Comparison of ENCODE assay signal across 16 cellular contexts in genomic region chr3:37147676-37148075, GRCh38.
"Had no signal": no experiment of that assay in that cellular context is flagged by ENCODE, and none has a peak within 500 bp of the region (broad histone marks: within the 10 kb centered on the region; RNA-seq: fewer than 3 reads in every experiment).

No MANE protein-coding gene starts in this region.

- H3K4me3 ChIP-seq: dorsolateral prefrontal cortex, uterus had no signal

- ATAC-seq: esophagus mucosa, left colon, natural killer cell had no signal

- DNase-seq: activated CD4-positive, alpha-beta memory T cell treated with anti-CD3 and anti-CD28 coated beads, Interleukin-2, amount 10 ng/mL, durations not matched to agents 7 days and 5 days; activated gamma-delta T cell; activated T-cell treated with anti-CD3 and anti-CD28 coated beads, Interleukin-2, amount 50 U/mL, for 48 hours; brain microvascular endothelial cell; cerebellar nuclear complex; dorsolateral prefrontal cortex; left colon; natural killer cell; occipital lobe; stimulated activated CD4-positive, alpha-beta T cell treated with anti-CD3 and anti-CD28 coated beads, Interleukin-4, amount 100 ng/mL, for 1 hour; stimulated activated CD8-positive, alpha-beta memory T cell treated with anti-CD3 and anti-CD28 coated beads, Interleukin-4, amount 100 ng/mL, for 48 hours; T-helper 2 cell; uterus had no signal

- H3K36me3 ChIP-seq: uterus had no signal

- H3K9me3 ChIP-seq: uterus had no signal

- H3K9me3 Mint-ChIP-seq: activated CD4-positive, alpha-beta memory T cell treated with anti-CD3 and anti-CD28 coated beads, Interleukin-2, amount 10 ng/mL, durations not matched to agents 7 days and 5 days; natural killer cell had no signal

- H3K27me3 Mint-ChIP-seq: activated CD4-positive, alpha-beta memory T cell treated with anti-CD3 and anti-CD28 coated beads, Interleukin-2, amount 10 ng/mL, durations not matched to agents 7 days and 5 days; activated naive CD8-positive, alpha-beta T cell; memory B cell had no signal

- H3K27ac Mint-ChIP-seq: activated CD4-positive, alpha-beta memory T cell treated with anti-CD3 and anti-CD28 coated beads, Interleukin-2, amount 10 ng/mL, durations not matched to agents 7 days and 5 days; activated naive CD8-positive, alpha-beta T cell; memory B cell; natural killer cell had no signal

- H3K27ac ChIP-seq: brain microvascular endothelial cell, uterus had no signal

- H3K4me3 Mint-ChIP-seq: activated CD4-positive, alpha-beta memory T cell treated with anti-CD3 and anti-CD28 coated beads, Interleukin-2, amount 10 ng/mL, durations not matched to agents 7 days and 5 days; activated naive CD8-positive, alpha-beta T cell; memory B cell; natural killer cell had no signal

- H3K27me3 ChIP-seq: brain microvascular endothelial cell, dorsolateral prefrontal cortex, uterus had no signal
